11 cellular contexts compared by ENCODE assay signal in genomic region chr12:54364413-54364812, GRCh38. TPM values are rescaled to one million over a fixed set of nuclear protein-coding genes. Genes with fewer than 3 reads are reported as not detected.
DNase-seq lines count a peak whose midpoint lies in the region; ATAC-seq and TF ChIP-seq lines count a peak whose summit lies in the region.
"Had no signal": no experiment of that assay in that cellular context is flagged by ENCODE, and none has a peak within 500 bp of the region (broad histone marks: within the 10 kb centered on the region; RNA-seq: fewer than 3 reads in every experiment).

Gene GPR84 (minus strand): TSS chr12:54364486. CDS start chr12:54363851, 635 bp downstream.

- no peaks in the 10 kb centered on the region for H3K9me3 Mint-ChIP-seq in activated CD4-positive, alpha-beta T cell treated with anti-CD3 and anti-CD28 coated beads, Interleukin-2, amount 10 ng/mL, durations not matched to agents 7 days and 5 days
- H3K9me3 Mint-ChIP-seq in activated B cell treated with CpG ODN at 0.5 μM for 24 hours = no peaks in the 10 kb centered on the region
- H3K9me3 Mint-ChIP-seq: natural killer cell had no signal

- peak; percentile 41 for ATAC-seq in HG03354 (IDR thresholded peaks at IDR 0.05; ENCODE audit: poor library complexity, severe bottlenecking, unreplicated experiment)
- no peak for ATAC-seq in activated B cell treated with CpG ODN at 0.5 μM for 24 hours (ENCODE audit: low read depth)
- ATAC-seq in stimulated activated naive CD8-positive, alpha-beta T cell treated with anti-CD3 and anti-CD28 coated beads, Interleukin-15, Interleukin-2, amounts not matched to agents 100 U/mL and 50 U/mL, for 24 hours = peak; percentile 46
- no peak for ATAC-seq in left lobe of liver

- H3K4me3 Mint-ChIP-seq in activated CD4-positive, alpha-beta T cell treated with anti-CD3 and anti-CD28 coated beads, Interleukin-2, amount 10 ng/mL, durations not matched to agents 7 days and 5 days = no peak within 1 kb of the TSS
- H3K4me3 Mint-ChIP-seq in activated B cell treated with CpG ODN at 0.5 μM for 24 hours = no peak within 1 kb of the TSS
- H3K4me3 Mint-ChIP-seq: natural killer cell had no signal

- peaks cover 9% of the 10 kb centered on the region for H3K27me3 Mint-ChIP-seq in activated CD4-positive, alpha-beta T cell treated with anti-CD3 and anti-CD28 coated beads, Interleukin-2, amount 10 ng/mL, durations not matched to agents 7 days and 5 days
- no peaks in the 10 kb centered on the region for H3K27me3 Mint-ChIP-seq in activated B cell treated with CpG ODN at 0.5 μM for 24 hours

- CTCF ChIA-PET in activated CD4-positive, alpha-beta T cell treated with anti-CD3 and anti-CD28 coated beads, Interleukin-2, amount 10 ng/mL, durations not matched to agents 7 days and 5 days (lab: Charles Lee) = no interaction called here
- CTCF ChIA-PET in activated B cell treated with CpG ODN at 0.5 μM for 24 hours (lab: Charles Lee) = no interaction called here

- H3K27ac Mint-ChIP-seq in activated CD4-positive, alpha-beta T cell treated with anti-CD3 and anti-CD28 coated beads, Interleukin-2, amount 10 ng/mL, durations not matched to agents 7 days and 5 days = peak within 1 kb of the TSS; percentile 76
- peak within 1 kb of the TSS; percentile 26 for H3K27ac Mint-ChIP-seq in activated B cell treated with CpG ODN at 0.5 μM for 24 hours

- peak; percentile 46 for DNase-seq in activated CD4-positive, alpha-beta T cell treated with anti-CD3 and anti-CD28 coated beads, Interleukin-2, amount 10 ng/mL, durations not matched to agents 7 days and 5 days
- no peak for DNase-seq in activated CD4-positive, alpha-beta T cell treated with anti-CD3 and anti-CD28 coated beads, Interleukin-2, amount 50 U/mL, for 1 hour
- DNase-seq in activated B cell treated with CpG ODN at 0.5 μM for 24 hours (no peak), left lobe of liver (ENCODE audit: low spot score) (no peak), retina (no peak), SW 1271 (lab: John Stamatoyannopoulos, UW) (no peak)
- DNase-seq in stimulated activated naive CD8-positive, alpha-beta T cell treated with anti-CD3 and anti-CD28 coated beads, Interleukin-15, Interleukin-2, amounts not matched to agents 100 U/mL and 50 U/mL, for 24 hours = no peak
- DNase-seq: brain microvascular endothelial cell, natural killer cell, NCI-H2171 treated with DMSO at 0.1 percent for 48 hours had no signal

- POLR2A ChIA-PET in activated CD4-positive, alpha-beta T cell treated with anti-CD3 and anti-CD28 coated beads, Interleukin-2, amount 10 ng/mL, durations not matched to agents 7 days and 5 days (lab: Charles Lee) = no interaction called here
- POLR2A ChIA-PET in activated B cell treated with CpG ODN at 0.5 μM for 24 hours (lab: Charles Lee) = no interaction called here

- H3K4me1 Mint-ChIP-seq in activated CD4-positive, alpha-beta T cell treated with anti-CD3 and anti-CD28 coated beads, Interleukin-2, amount 10 ng/mL, durations not matched to agents 7 days and 5 days = peaks cover 50% of the 10 kb centered on the region
- H3K4me1 Mint-ChIP-seq in activated B cell treated with CpG ODN at 0.5 μM for 24 hours = peaks cover 31% of the 10 kb centered on the region

- no peak for TF ChIP-seq CTCF in activated B cell treated with CpG ODN at 0.5 μM for 24 hours (IDR thresholded peaks at IDR 0.05)

- H3K36me3 Mint-ChIP-seq in activated CD4-positive, alpha-beta T cell treated with anti-CD3 and anti-CD28 coated beads, Interleukin-2, amount 10 ng/mL, durations not matched to agents 7 days and 5 days (ENCODE audit: low read depth) = no peaks in the 10 kb centered on the region
- H3K36me3 Mint-ChIP-seq in activated B cell treated with CpG ODN at 0.5 μM for 24 hours (ENCODE audit: low read depth) = no peaks in the 10 kb centered on the region
- H3K36me3 Mint-ChIP-seq: natural killer cell had no signal

- intact Hi-C loops in activated B cell treated with CpG ODN at 0.5 μM for 24 hours (cut with micrococcal nuclease) = no loop called here

RNA-seq across cellular contexts. Expression of gene GPR84, which starts in this region (rescaled TPM):
- under 1 TPM; 0.15 to 0.33 TPM for total RNA-seq in activated CD4-positive, alpha-beta T cell treated with anti-CD3 and anti-CD28 coated beads, Interleukin-2, amount 10 ng/mL, durations not matched to agents 7 days and 5 days
- total RNA-seq in activated B cell treated with CpG ODN at 0.5 μM for 24 hours (not detected in 2 replicates), left lobe of liver (not detected)

Comparison
In these comparisons a context has a peak if more than half of its experiments do, and no peak if none do; other contexts are left out.
1. Peak in DNase-seq in activated CD4-positive, alpha-beta T cell treated with anti-CD3 and anti-CD28 coated beads, Interleukin-2, amount 10 ng/mL, durations not matched to agents 7 days and 5 days; RNA of the gene not detected or under 1 TPM.
2. ATAC-seq: peak in HG03354 (single experiment) and stimulated activated naive CD8-positive, alpha-beta T cell treated with anti-CD3 and anti-CD28 coated beads, Interleukin-15, Interleukin-2, amounts not matched to agents 100 U/mL and 50 U/mL, for 24 hours (single experiment); none in activated B cell treated with CpG ODN at 0.5 μM for 24 hours (single experiment) and left lobe of liver (single experiment).